Comparison of ENCODE assay signal across 9 cellular contexts in the genomic region with DNA sequence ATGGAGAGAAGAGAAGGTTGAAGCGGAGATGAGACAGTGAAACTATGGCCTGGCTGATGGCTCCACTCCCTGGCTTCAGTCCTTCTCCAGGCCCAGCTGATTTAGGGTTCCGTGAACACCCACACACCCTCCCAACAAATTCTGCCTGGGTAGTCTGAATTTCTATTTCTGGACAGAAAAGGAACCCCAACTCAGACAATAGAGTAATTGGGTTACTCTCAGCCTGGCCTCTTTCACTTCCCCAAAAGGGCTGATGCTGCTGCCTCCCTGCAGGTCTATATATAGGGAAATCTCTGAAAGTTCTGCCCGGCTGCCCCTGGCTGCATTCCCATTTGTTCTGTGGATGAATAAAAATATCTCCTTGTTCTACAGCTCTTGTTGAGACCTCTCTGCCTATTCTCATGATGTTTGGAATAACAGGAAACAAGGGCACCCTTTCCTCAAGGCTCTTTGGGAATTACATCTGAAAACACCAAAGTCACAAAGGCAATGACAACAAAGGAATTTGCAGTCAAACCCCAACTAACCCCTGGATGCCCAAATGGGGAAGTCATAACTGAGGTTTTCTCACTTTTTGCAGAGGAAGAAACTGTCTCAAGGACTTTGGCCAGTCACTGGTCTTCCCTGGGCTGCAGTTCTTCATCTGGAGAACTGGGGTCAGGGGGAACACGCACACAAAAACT. TPM values are rescaled to one million over a fixed set of nuclear protein-coding genes. Genes with fewer than 3 reads are reported as not detected.
DNase-seq lines count a peak whose midpoint lies in the region; ATAC-seq, FAIRE-seq and TF ChIP-seq lines count a peak whose summit lies in the region.
"Had no signal": no experiment of that assay in that cellular context is flagged by ENCODE, and none has a peak within 500 bp of the region (broad histone marks: within the 10 kb centered on the region; RNA-seq: fewer than 3 reads in every experiment).

No MANE protein-coding gene starts in this region.

- H2BK12ac ChIP-seq in mesenchymal stem cell (ENCODE audit: low read length in 2 of 2) = peak overlapping the region in 1 of 2 experiments; percentile 24

- WGBS in mesenchymal stem cell = 91% methylated on average over 4 of the region's 4 CpGs

- no peak overlapping the region for H3K4me3 ChIP-seq in mesenchymal stem cell (ENCODE audit: insufficient read depth in 1 of 2, low read depth in 1 of 2, low read length in 2 of 2)

- H3K4ac ChIP-seq in mesenchymal stem cell (ENCODE audit: low read depth in 1 of 2, low read length in 2 of 2) = no peak overlapping the region

- peak; percentile 73 for DNase-seq in GM10248 (ENCODE audit: extremely low spot score)
- peak; percentile 86 for DNase-seq in NOMO-1 treated with DMSO at 0.1 percent for 48 hours (lab: John Stamatoyannopoulos, UW; ENCODE audit: unreplicated experiment)
- no peak for DNase-seq in mesenchymal stem cell
- no peak for DNase-seq in OCI-M2 (lab: John Stamatoyannopoulos, UW; ENCODE audit: unreplicated experiment)
- no peak for DNase-seq in AG20443 (ENCODE audit: low spot score)
- no peak for DNase-seq in RCC 7860 (ENCODE audit: low spot score)
- DNase-seq in NCI-H446 treated with DMSO at 0.1 percent for 48 hours (lab: John Stamatoyannopoulos, UW) = no peak

- no peak overlapping the region for H2AFZ ChIP-seq in mesenchymal stem cell (ENCODE audit: low read depth, low read length)

- H3K4me1 ChIP-seq in mesenchymal stem cell (ENCODE audit: control insufficient read depth, insufficient read depth, low read depth, low read length) = peaks cover 21% of the 10 kb centered on the region

- H2BK120ac ChIP-seq in mesenchymal stem cell (ENCODE audit: low read depth, low read length) = no peak overlapping the region

- H3K36me3 ChIP-seq in mesenchymal stem cell (ENCODE audit: control insufficient read depth in 1 of 2, insufficient read depth in 2 of 2, low read depth in 1 of 2, low read length in 2 of 2) = no peaks in the 10 kb centered on the region

- H3K9ac ChIP-seq in mesenchymal stem cell (ENCODE audit: low read length) = no peak overlapping the region

- POLR2A ChIA-PET in GM10248 (lab: Yijun Ruan, JAX) = interaction anchor here (1.2 kb wide), 1 partner anchor 19 kb away, joined by 3 read pairs; no protein-coding TSS in a partner anchor

- ATAC-seq in GM21825 (IDR thresholded peaks at IDR 0.05; ENCODE audit: unreplicated experiment) = peak; percentile 77
- ATAC-seq: Panc1 had no signal

- CTCF ChIA-PET in GM10248 (lab: Yijun Ruan, JAX) = interaction anchor here (1.4 to 5.7 kb wide), 2 partner anchors 10 to 32 kb away, joined by 3 to 65 read pairs; a partner anchor contains a TSS

- H3K18ac ChIP-seq in mesenchymal stem cell (ENCODE audit: low read depth in 1 of 2, low read length in 2 of 2) = peak overlapping the region; percentile 11 to 19

- H4K91ac ChIP-seq in mesenchymal stem cell (ENCODE audit: low read length) = peak overlapping the region; percentile 64

- no peak overlapping the region for H4K8ac ChIP-seq in mesenchymal stem cell (ENCODE audit: low read length)

- no peak for TF ChIP-seq CTCF in GM10248 (IDR thresholded peaks at IDR 0.05; ENCODE audit: control extremely low read depth, extremely low read depth, low read depth, missing control alignments)

- no peak for FAIRE-seq in RCC 7860 (lab: Jason Lieb, UNC)

- no peak overlapping the region for H2BK5ac ChIP-seq in mesenchymal stem cell (ENCODE audit: low read depth, low read length, poor library complexity, severe bottlenecking)

- H3K79me1 ChIP-seq in mesenchymal stem cell (replicated peaks; ENCODE audit: low read length, poor library complexity, severe bottlenecking) = no peaks in the 10 kb centered on the region

- H3K9me3 ChIP-seq in mesenchymal stem cell (ENCODE audit: control insufficient read depth, low read length) = no peaks in the 10 kb centered on the region

- H3K14ac ChIP-seq in mesenchymal stem cell (ENCODE audit: low read length in 2 of 2) = no peak overlapping the region

- H3K4me2 ChIP-seq in mesenchymal stem cell (ENCODE audit: low read length, poor library complexity, severe bottlenecking) = no peak overlapping the region

- H2AK5ac ChIP-seq in mesenchymal stem cell (ENCODE audit: low read length, severe bottlenecking) = peak overlapping the region; percentile 66

- no peaks in the 10 kb centered on the region for H3K27me3 ChIP-seq in mesenchymal stem cell (ENCODE audit: control insufficient read depth in 1 of 2, insufficient read depth in 1 of 2, low read length in 2 of 2)

- H2BK15ac ChIP-seq in mesenchymal stem cell (ENCODE audit: low read depth, poor library complexity, severe bottlenecking) = no peak overlapping the region

- H3K23ac ChIP-seq in mesenchymal stem cell (ENCODE audit: low read length in 2 of 2) = no peak overlapping the region

- H3K27ac ChIP-seq in mesenchymal stem cell (ENCODE audit: low read length, poor library complexity, severe bottlenecking) = no peak overlapping the region

RNA-seq across cellular contexts. Expression of a gene that starts 11.4 kb away (rescaled TPM):
- 1.7 TPM for polyA plus RNA-seq in mesenchymal stem cell (2013, experiment 1 of 2)
- 1.6 TPM for polyA plus RNA-seq in mesenchymal stem cell (2013, experiment 2 of 2)

RNA-seq across cellular contexts. Expression of a gene that starts 30.2 kb away (rescaled TPM):
- 114 TPM for polyA plus RNA-seq in mesenchymal stem cell (2013, experiment 1 of 2)
- polyA plus RNA-seq in mesenchymal stem cell (2013, experiment 2 of 2) = 112 TPM

Comparison
In these comparisons a context has a peak if more than half of its experiments do, and no peak if none do; other contexts are left out.
1. DNase-seq: peak in GM10248 (single experiment) and NOMO-1 treated with DMSO at 0.1 percent for 48 hours (single experiment); none in mesenchymal stem cell (single experiment), OCI-M2 (single experiment), AG20443 (single experiment), RCC 7860 (single experiment) and NCI-H446 treated with DMSO at 0.1 percent for 48 hours (single experiment).